In the genomic region with DNA sequence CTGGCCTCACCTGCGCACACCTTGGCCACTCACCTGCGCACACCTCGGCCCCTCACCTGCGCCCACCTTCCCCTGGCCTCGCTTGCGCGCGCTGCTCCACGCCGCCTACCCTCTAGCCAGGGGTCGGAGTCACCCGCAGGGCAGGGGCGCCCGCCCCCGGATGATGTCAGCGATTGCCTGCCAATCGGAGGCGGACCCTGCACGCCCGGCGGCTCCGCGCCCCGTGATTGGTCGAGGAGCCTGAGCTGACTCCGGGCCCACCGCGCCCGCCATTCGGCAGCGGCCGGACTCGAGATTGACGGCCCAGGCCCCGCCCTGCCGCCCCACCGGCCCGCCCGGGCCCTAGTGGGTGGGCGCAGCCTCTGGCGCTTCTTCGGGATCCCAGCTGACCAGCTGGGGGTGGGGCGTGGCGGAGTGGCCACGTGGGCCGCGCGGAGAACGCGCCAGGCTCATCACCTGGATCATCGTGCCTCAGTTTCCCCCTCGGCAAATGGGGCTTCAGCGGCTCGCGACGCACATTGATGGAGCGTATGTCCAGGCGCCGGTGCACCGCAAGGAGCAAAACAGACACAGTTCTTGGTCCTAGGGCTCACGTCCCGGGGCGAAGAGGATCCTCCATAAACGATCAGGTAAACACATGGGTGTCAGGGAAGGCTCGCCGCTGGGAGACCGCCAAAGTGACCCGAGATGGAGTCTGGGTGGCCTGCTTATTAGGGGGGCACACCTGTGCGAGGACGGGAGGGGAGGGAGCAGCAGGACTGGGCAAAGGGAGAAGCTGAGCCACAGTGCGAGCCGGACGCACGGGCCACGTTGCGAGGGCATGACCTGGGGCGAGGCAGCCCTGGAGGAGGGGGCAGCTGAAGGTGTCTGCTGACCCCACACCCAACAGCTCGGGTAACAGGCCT, we compare ENCODE assay signal across 7 cellular contexts. TPM values are rescaled to one million over a fixed set of nuclear protein-coding genes. Genes with fewer than 3 reads are reported as not detected.
DNase-seq lines count a peak whose midpoint lies in the region; ATAC-seq and TF ChIP-seq lines count a peak whose summit lies in the region.

DHCR7 (minus strand) TSS at position 137 of the 905 bp plus-strand sequence. CDS start 3,441 bp downstream, outside the sequence.

- peak within 1 kb of the TSS; percentile 78 for H3K4me3 ChIP-seq in hepatocyte

- peak within 1 kb of the TSS; percentile 92 for H3K4me2 ChIP-seq in hepatocyte

- WGBS in hepatocyte (ENCODE audit: low lambda C conversion rate, missing lambda C conversion rate): under 1% methylated on average over 54 of the region's 78 CpGs

- no peaks in the 10 kb centered on the region for H3K9me2 ChIP-seq in hepatocyte (replicated peaks; ENCODE audit: insufficient read depth)

- H2AFZ ChIP-seq in hepatocyte: peak within 1 kb of the TSS; percentile 75

- H3K27ac ChIP-seq in hepatocyte: peak within 1 kb of the TSS; percentile 84

- DNase-seq in NCI-H2081 treated with DMSO at 0.1 percent for 48 hours (lab: John Stamatoyannopoulos, UW) (peak; percentile 72), T1000 (lab: John Stamatoyannopoulos, UW) (peak; percentile 97), astrocyte of the hippocampus (ENCODE audit: low read depth, low spot score) (peak; percentile 99), hepatocyte (ENCODE audit: low spot score) (peak; percentile 99), retina (peak; percentile 95)

- H3K9me3 ChIP-seq in hepatocyte (ENCODE audit: low read depth): no peaks in the 10 kb centered on the region

- no peaks in the 10 kb centered on the region for H3K27me3 ChIP-seq in hepatocyte

- ATAC-seq in GM18517 (IDR thresholded peaks at IDR 0.05; ENCODE audit: unreplicated experiment) (peak; percentile 79), HG03039 (IDR thresholded peaks at IDR 0.05; ENCODE audit: unreplicated experiment) (peak; percentile 76)

- H3K79me2 ChIP-seq in hepatocyte: peaks cover 47% of the 10 kb centered on the region

- H3K36me3 ChIP-seq in hepatocyte (replicated peaks; ENCODE audit: insufficient read depth, low read depth): no peaks in the 10 kb centered on the region

- no peak for TF ChIP-seq CTCF in hepatocyte (IDR thresholded peaks at IDR 0.05; ENCODE audit: poor library complexity)

- H3K4me1 ChIP-seq in hepatocyte (ENCODE audit: insufficient read depth): peaks cover 25% of the 10 kb centered on the region

- H4K20me1 ChIP-seq in hepatocyte (ENCODE audit: insufficient read depth, poor library complexity, severe bottlenecking): peaks cover 6% of the 10 kb centered on the region

RNA-seq across cellular contexts. Expression of gene DHCR7, which starts in this region (rescaled TPM):
- total RNA-seq in hepatocyte: 140 and 159 TPM in 2 replicates
- polyA plus RNA-seq in hepatocyte: 267 and 303 TPM in 2 replicates

Comparison
In these comparisons a context has a peak if more than half of its experiments do, and no peak if none do; other contexts are left out.
1. Peak in every context shown above with its lines: DNase-seq, ATAC-seq, H3K4me3 ChIP-seq and H3K27ac ChIP-seq.